Comparison of ENCODE assay signal across 28 cellular contexts in the genomic region with DNA sequence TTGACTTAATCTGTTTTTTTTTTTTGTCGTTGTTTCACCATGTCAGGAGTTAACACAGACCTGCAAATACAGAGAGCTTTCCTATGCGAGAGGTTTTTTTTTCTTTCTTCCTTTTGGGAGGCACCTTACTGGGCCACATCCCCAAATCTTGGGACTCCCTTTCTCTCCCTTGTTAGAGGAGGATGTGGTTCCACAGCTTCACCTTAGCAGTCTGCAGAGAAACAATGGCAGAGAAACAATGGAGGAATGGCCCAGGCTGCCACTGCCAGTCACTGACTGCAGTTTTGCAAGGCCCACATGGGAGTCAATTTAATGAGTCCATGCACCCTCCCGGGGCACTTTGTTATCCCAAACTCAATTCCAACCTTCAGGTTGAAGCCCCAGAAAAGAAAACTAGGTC.
"Had no signal": no experiment of that assay in that cellular context is flagged by ENCODE, and none has a peak within 500 bp of the region (broad histone marks: within the 10 kb centered on the region; RNA-seq: fewer than 3 reads in every experiment).

No MANE protein-coding gene starts in this region.

- ATAC-seq: foreskin keratinocyte; gastroesophageal sphincter; heart left ventricle; left ventricle myocardium superior; mucosa of descending colon; natural killer cell treated with Interleukin-12 subunit alpha and Interleukin-12 subunit beta and Interleukin-15 and Interleukin-18, amount 100 ng/mL, for 72 hours; sciatic nerve; stimulated activated effector memory CD8-positive, alpha-beta T cell treated with anti-CD3 and anti-CD28 coated beads, Interleukin-12 subunit alpha, Interleukin-12 subunit beta, amount 100 ng/mL, for 72 hours had no signal

- DNase-seq: colonic mucosa; effector CD8-positive, alpha-beta T cell; endodermal cell; foreskin keratinocyte; heart left ventricle; left ventricle myocardium superior; mucosa of descending colon; naive B cell; nucleus accumbens; stimulated activated CD4-positive, alpha-beta T cell treated with anti-CD3 and anti-CD28 coated beads, Interleukin-12 subunit alpha, Interleukin-12 subunit beta, amount 100 ng/mL, for 4 hours; stimulated activated CD4-positive, alpha-beta T cell treated with anti-CD3 and anti-CD28 coated beads, Interleukin-1b, Interleukin-23, amount 100 ng/mL, for 48 hours; stimulated activated CD4-positive, alpha-beta T cell treated with anti-CD3 and anti-CD28 coated beads, Interleukin-4, amount 100 ng/mL, for 24 hours; stimulated activated naive CD4-positive, alpha-beta T cell treated with Interleukin-2 at 50 U/mL for 16 hours; stomach; thyroid gland had no signal

- H3K27me3 Mint-ChIP-seq: dendritic cell treated with granulocyte-macrophage colony-stimulating factor and Interleukin-4, amounts not matched to agents 40 ng/mL and 50 ng/mL, for 4 days; memory B cell; naive B cell; natural killer cell treated with Interleukin-12 subunit alpha and Interleukin-12 subunit beta and Interleukin-15 and Interleukin-18, amount 100 ng/mL, for 72 hours; type B pancreatic cell had no signal

- H3K4me1 Mint-ChIP-seq: endodermal cell; memory B cell; stimulated activated effector memory CD8-positive, alpha-beta T cell treated with anti-CD3 and anti-CD28 coated beads, Interleukin-12 subunit alpha, Interleukin-12 subunit beta, amount 100 ng/mL, for 72 hours had no signal

- H3K4me1 ChIP-seq: colonic mucosa, esophagus muscularis mucosa, foreskin keratinocyte, gastroesophageal sphincter, heart left ventricle, prostate gland, right atrium auricular region, stomach, thyroid gland had no signal

- H3K4me3 Mint-ChIP-seq: dendritic cell treated with granulocyte-macrophage colony-stimulating factor and Interleukin-4, amounts not matched to agents 40 ng/mL and 50 ng/mL, for 4 days; endodermal cell; memory B cell; natural killer cell treated with Interleukin-12 subunit alpha and Interleukin-12 subunit beta and Interleukin-15 and Interleukin-18, amount 100 ng/mL, for 72 hours; stimulated activated effector memory CD8-positive, alpha-beta T cell treated with anti-CD3 and anti-CD28 coated beads, Interleukin-12 subunit alpha, Interleukin-12 subunit beta, amount 100 ng/mL, for 72 hours; type B pancreatic cell had no signal

- H3K9me3 ChIP-seq: colonic mucosa, esophagus muscularis mucosa, gastroesophageal sphincter, prostate gland, right atrium auricular region, thyroid gland had no signal

- H3K4me3 ChIP-seq: colonic mucosa, esophagus muscularis mucosa, gastroesophageal sphincter, heart left ventricle, hepatocyte, lung, mucosa of descending colon, prostate gland, right atrium auricular region, smooth muscle cell, stomach, thyroid gland had no signal

- H3K27ac Mint-ChIP-seq: dendritic cell treated with granulocyte-macrophage colony-stimulating factor and Interleukin-4, amounts not matched to agents 40 ng/mL and 50 ng/mL, for 4 days; endodermal cell; memory B cell; naive B cell; natural killer cell treated with Interleukin-12 subunit alpha and Interleukin-12 subunit beta and Interleukin-15 and Interleukin-18, amount 100 ng/mL, for 72 hours; stimulated activated effector memory CD8-positive, alpha-beta T cell treated with anti-CD3 and anti-CD28 coated beads, Interleukin-12 subunit alpha, Interleukin-12 subunit beta, amount 100 ng/mL, for 72 hours; type B pancreatic cell had no signal

- H3K36me3 Mint-ChIP-seq: type B pancreatic cell had no signal

- H3K27me3 ChIP-seq: colonic mucosa, esophagus muscularis mucosa, gastroesophageal sphincter, heart left ventricle, hepatocyte, right atrium auricular region, stomach, thyroid gland had no signal

- H3K27ac ChIP-seq: colonic mucosa, esophagus muscularis mucosa, foreskin keratinocyte, gastroesophageal sphincter, heart left ventricle, hepatocyte, prostate gland, right atrium auricular region, stomach, thyroid gland had no signal

- H3K36me3 ChIP-seq: colonic mucosa, esophagus muscularis mucosa, gastroesophageal sphincter, heart left ventricle, prostate gland, right atrium auricular region, stomach, thyroid gland had no signal
